ENCODE assay signal across 9 cellular contexts in genomic region chr16:81442909-81443687, GRCh38. TPM values are rescaled to one million over a fixed set of nuclear protein-coding genes. Genes with fewer than 3 reads are reported as not detected.
DNase-seq lines count a peak whose midpoint lies in the region; ATAC-seq and TF ChIP-seq lines count a peak whose summit lies in the region.
"Had no signal": no experiment of that assay in that cellular context is flagged by ENCODE, and none has a peak within 500 bp of the region (broad histone marks: within the 10 kb centered on the region; RNA-seq: fewer than 3 reads in every experiment).

No MANE protein-coding gene starts in this region.

- TF ChIP-seq CTCF in stomach (IDR thresholded peaks at IDR 0.05) (no peak), omental fat pad (IDR thresholded peaks at IDR 0.05) (no peak), A673 (conservative IDR thresholded peaks at IDR 0.05; ENCODE audit: low read depth, low read length) (no peak)

- H3K4me1 Mint-ChIP-seq in activated CD4-positive, alpha-beta T cell treated with anti-CD3 and anti-CD28 coated beads, Interleukin-2, amount 10 ng/mL, durations not matched to agents 7 days and 5 days: peaks cover 32% of the 10 kb centered on the region
- H3K4me1 Mint-ChIP-seq in activated T-helper 1 cell treated with anti-CD3 and anti-CD28 coated beads, Interleukin-12 subunit alpha, Interleukin-12 subunit beta, Interleukin-2, Interleukin-4 antibody, amounts not matched to agents 30 ng/mL and 10 ng/mL and 1 ng/mL, durations not matched to agents 14 hours and 24 hours and 36 hours (ENCODE audit: low read depth): peaks cover 35% of the 10 kb centered on the region

- H3K27ac Mint-ChIP-seq in activated CD4-positive, alpha-beta T cell treated with anti-CD3 and anti-CD28 coated beads, Interleukin-2, amount 10 ng/mL, durations not matched to agents 7 days and 5 days: peak overlapping the region; percentile 92
- H3K27ac Mint-ChIP-seq in activated T-helper 1 cell treated with anti-CD3 and anti-CD28 coated beads, Interleukin-12 subunit alpha, Interleukin-12 subunit beta, Interleukin-2, Interleukin-4 antibody, amounts not matched to agents 30 ng/mL and 10 ng/mL and 1 ng/mL, durations not matched to agents 14 hours and 24 hours and 36 hours: peak overlapping the region; percentile 93

- no peak for TF ChIP-seq POLR2A in stomach (IDR thresholded peaks at IDR 0.05)

- H3K9me3 ChIP-seq in iPS-15b (ENCODE audit: control insufficient read depth, insufficient read depth, low read length) (no peaks in the 10 kb centered on the region), stomach (no peaks in the 10 kb centered on the region), A673 (ENCODE audit: low read depth, low read length, poor library complexity, severe bottlenecking) (no peaks in the 10 kb centered on the region)

- 67 to 81% (median 71%) methylated on average over 8 to 9 of the region's 9 CpGs for WGBS in stomach, 5 donors

- no TSS peak for BruUV-seq in A673 (replicated peaks; lab: Mats Ljungman, UMichigan)

- H3K36me3 ChIP-seq in iPS-15b (ENCODE audit: control insufficient read depth, insufficient read depth, low read length) (no peaks in the 10 kb centered on the region), stomach (no peaks in the 10 kb centered on the region), A673 (ENCODE audit: insufficient read depth, low read length, poor library complexity, severe bottlenecking) (no peaks in the 10 kb centered on the region)

- peaks cover 11% of the 10 kb centered on the region for H3K36me3 Mint-ChIP-seq in activated CD4-positive, alpha-beta T cell treated with anti-CD3 and anti-CD28 coated beads, Interleukin-2, amount 10 ng/mL, durations not matched to agents 7 days and 5 days (ENCODE audit: low read depth)
- peaks cover 3% of the 10 kb centered on the region for H3K36me3 Mint-ChIP-seq in activated T-helper 1 cell treated with anti-CD3 and anti-CD28 coated beads, Interleukin-12 subunit alpha, Interleukin-12 subunit beta, Interleukin-2, Interleukin-4 antibody, amounts not matched to agents 30 ng/mL and 10 ng/mL and 1 ng/mL, durations not matched to agents 14 hours and 24 hours and 36 hours (ENCODE audit: low read depth)

- no peak for ATAC-seq in omental fat pad (ENCODE audit: low FRiP score)

- no peak for TF ChIP-seq EP300 in stomach (IDR thresholded peaks at IDR 0.05)

- H3K9ac ChIP-seq in iPS-15b (ENCODE audit: low read depth, low read length): no peak overlapping the region

- peaks cover 8% of the 10 kb centered on the region for H3K4me1 ChIP-seq in iPS-15b (ENCODE audit: control insufficient read depth, insufficient read depth, low read length)
- H3K4me1 ChIP-seq in stomach: peaks cover 17 to 41% (median 34%) of the 10 kb centered on the region in 4 donors
- H3K4me1 ChIP-seq in A673 (ENCODE audit: insufficient read depth, low read length, poor library complexity, severe bottlenecking): peaks cover 6% of the 10 kb centered on the region

- peaks cover 47% of the 10 kb centered on the region for H3K27me3 Mint-ChIP-seq in activated CD4-positive, alpha-beta T cell treated with anti-CD3 and anti-CD28 coated beads, Interleukin-2, amount 10 ng/mL, durations not matched to agents 7 days and 5 days
- H3K27me3 Mint-ChIP-seq in activated T-helper 1 cell treated with anti-CD3 and anti-CD28 coated beads, Interleukin-12 subunit alpha, Interleukin-12 subunit beta, Interleukin-2, Interleukin-4 antibody, amounts not matched to agents 30 ng/mL and 10 ng/mL and 1 ng/mL, durations not matched to agents 14 hours and 24 hours and 36 hours (ENCODE audit: insufficient read depth): peaks cover 34% of the 10 kb centered on the region

- H3K9me3 Mint-ChIP-seq in activated CD4-positive, alpha-beta T cell treated with anti-CD3 and anti-CD28 coated beads, Interleukin-2, amount 10 ng/mL, durations not matched to agents 7 days and 5 days: no peaks in the 10 kb centered on the region
- H3K9me3 Mint-ChIP-seq in activated T-helper 1 cell treated with anti-CD3 and anti-CD28 coated beads, Interleukin-12 subunit alpha, Interleukin-12 subunit beta, Interleukin-2, Interleukin-4 antibody, amounts not matched to agents 30 ng/mL and 10 ng/mL and 1 ng/mL, durations not matched to agents 14 hours and 24 hours and 36 hours: no peaks in the 10 kb centered on the region

- CTCF ChIA-PET in activated CD4-positive, alpha-beta T cell treated with anti-CD3 and anti-CD28 coated beads, Interleukin-2, amount 10 ng/mL, durations not matched to agents 7 days and 5 days (lab: Charles Lee): interaction anchor here (1.0 kb wide), 1 partner anchor 26 kb away, joined by 4 read pairs; no protein-coding TSS in a partner anchor
- CTCF ChIA-PET in A673 (lab: Charles Lee): no interaction called here

- peak overlapping the region; percentile 75 for H3K4me3 Mint-ChIP-seq in activated CD4-positive, alpha-beta T cell treated with anti-CD3 and anti-CD28 coated beads, Interleukin-2, amount 10 ng/mL, durations not matched to agents 7 days and 5 days
- peak overlapping the region; percentile 82 for H3K4me3 Mint-ChIP-seq in activated T-helper 1 cell treated with anti-CD3 and anti-CD28 coated beads, Interleukin-12 subunit alpha, Interleukin-12 subunit beta, Interleukin-2, Interleukin-4 antibody, amounts not matched to agents 30 ng/mL and 10 ng/mL and 1 ng/mL, durations not matched to agents 14 hours and 24 hours and 36 hours

- DNase-seq in activated CD4-positive, alpha-beta T cell treated with anti-CD3 and anti-CD28 coated beads, Interleukin-2, amount 10 ng/mL, durations not matched to agents 7 days and 5 days: no peak
- DNase-seq in activated CD4-positive, alpha-beta T cell treated with anti-CD3 and anti-CD28 coated beads for 4 hours: no peak
- no peak for DNase-seq in activated T-helper 1 cell treated with anti-CD3 and anti-CD28 coated beads, Interleukin-12 subunit alpha, Interleukin-12 subunit beta, Interleukin-2, Interleukin-4 antibody, amounts not matched to agents 30 ng/mL and 10 ng/mL and 1 ng/mL, durations not matched to agents 14 hours and 24 hours and 36 hours (ENCODE audit: low spot score)
- no peak for DNase-seq in stomach
- no peak for DNase-seq in omental fat pad (ENCODE audit: low spot score)
- no peak for DNase-seq in A673 (ENCODE audit: low spot score)
- DNase-seq in RPMI8226: no peak
- DNase-seq: NCI-H524 treated with DMSO at 0.1 percent for 48 hours had no signal

- H3K27me3 ChIP-seq in iPS-15b (ENCODE audit: control insufficient read depth, insufficient read depth, low read length): peaks cover 10% of the 10 kb centered on the region
- H3K27me3 ChIP-seq in stomach: no peaks in the 10 kb centered on the region
- peaks cover 25% of the 10 kb centered on the region for H3K27me3 ChIP-seq in A673 (replicated peaks; ENCODE audit: insufficient read depth, low read depth, low read length, poor library complexity)

- H3K4me3 ChIP-seq in iPS-15b (ENCODE audit: low read depth, low read length) (peak overlapping the region; percentile 74), stomach (no peak overlapping the region), A673 (ENCODE audit: low read depth, low read length, poor library complexity, severe bottlenecking) (no peak overlapping the region)

- intact Hi-C loops in activated T-helper 1 cell treated with anti-CD3 and anti-CD28 coated beads, Interleukin-12 subunit alpha, Interleukin-12 subunit beta, Interleukin-2, Interleukin-4 antibody, amounts not matched to agents 30 ng/mL and 10 ng/mL and 1 ng/mL, durations not matched to agents 14 hours and 24 hours and 36 hours (cut with micrococcal nuclease): loop anchor here (2.0 to 5.0 kb wide), 2 partner anchors 131 to 180 kb away; partner anchors contain the start of gene GAN
- intact Hi-C loops in stomach (cut with DNase I; ENCODE audit: low total_unique reads): no loop called here
- intact Hi-C loops in A673 (cut with micrococcal nuclease; ENCODE audit: unreplicated experiment): no loop called here

- H3K27ac ChIP-seq in stomach (peak overlapping the region in 4 of 5 donors; percentile 85 to 98 (median 91)), A673 (ENCODE audit: low read depth, low read length, poor library complexity, severe bottlenecking) (no peak overlapping the region)

- POLR2A ChIA-PET in activated CD4-positive, alpha-beta T cell treated with anti-CD3 and anti-CD28 coated beads, Interleukin-2, amount 10 ng/mL, durations not matched to agents 7 days and 5 days (lab: Charles Lee): no interaction called here
- POLR2A ChIA-PET in A673 (lab: Charles Lee; ENCODE audit: low non-redundant PET): no interaction called here

RNA-seq across cellular contexts. Expression of gene CMIP, which starts 1.5 kb away (rescaled TPM):
- total RNA-seq in activated CD4-positive, alpha-beta T cell treated with anti-CD3 and anti-CD28 coated beads, Interleukin-2, amount 10 ng/mL, durations not matched to agents 7 days and 5 days: 10 to 100 TPM; 44.7 to 46.8 TPM
- total RNA-seq in activated T-helper 1 cell treated with anti-CD3 and anti-CD28 coated beads, Interleukin-12 subunit alpha, Interleukin-12 subunit beta, Interleukin-2, Interleukin-4 antibody, amounts not matched to agents 30 ng/mL and 10 ng/mL and 1 ng/mL, durations not matched to agents 14 hours and 24 hours and 36 hours: 45.4 and 45.8 TPM in 2 replicates
- 10 to 100 TPM; 11.1 to 71.0 (median 31.9) TPM for total RNA-seq in stomach
- polyA plus RNA-seq in stomach: 10 to 100 TPM; 11.5 to 54.3 (median 30.5) TPM
- 10 to 100 TPM; 15.8 to 52.8 (median 32.0) TPM for total RNA-seq in omental fat pad
- total RNA-seq in A673 (2021): 24.7 and 25.5 TPM in 2 replicates
